Comparison of ENCODE assay signal across 7 cellular contexts in genomic region chr15:98727115-98728040, GRCh38.
DNase-seq lines count a peak whose midpoint lies in the region; ATAC-seq and TF ChIP-seq lines count a peak whose summit lies in the region.

No MANE protein-coding gene starts in this region.

- peak overlapping the region; percentile 82 for H3K27ac ChIP-seq in lower lobe of right lung

- H3K4me1 ChIP-seq in lower lobe of right lung = peaks cover 23% of the 10 kb centered on the region

- TF ChIP-seq EP300 in Ishikawa (IDR thresholded peaks at IDR 0.05; ENCODE audit: borderline replicate concordance) = peak; percentile 61

- peak; percentile 98 to 99 for ATAC-seq in lower lobe of right lung

- no peak for TF ChIP-seq CTCF in lower lobe of right lung (IDR thresholded peaks at IDR 0.05)

- intact Hi-C loops in lower lobe of right lung (cut with DNase I) = no loop called here

- H3K36me3 ChIP-seq in lower lobe of right lung = no peaks in the 10 kb centered on the region

- H3K27me3 ChIP-seq in lower lobe of right lung (ENCODE audit: low read depth) = no peaks in the 10 kb centered on the region

- no peak overlapping the region for H3K4me3 ChIP-seq in lower lobe of right lung

- no peak for TF ChIP-seq RAD21 in Ishikawa (IDR thresholded peaks at IDR 0.05; ENCODE audit: low read depth)

- no peaks in the 10 kb centered on the region for H3K9me3 ChIP-seq in lower lobe of right lung

- DNase-seq in ecto neural progenitor cell (ENCODE audit: low spot score) (peak; percentile 79), lower lobe of right lung (peak; percentile 87), ureter (ENCODE audit: low spot score) (peak; percentile 92), DMS79 treated with DMSO at 0.1 percent for 48 hours (lab: John Stamatoyannopoulos, UW) (no peak), NCI-H187 treated with DMSO at 0.1 percent for 48 hours (lab: John Stamatoyannopoulos, UW) (no peak)
- DNase-seq in stimulated activated naive CD4-positive, alpha-beta T cell treated with Interleukin-2 at 50 U/mL for 16 hours (lab: John Stamatoyannopoulos, UW) = no peak

TF ChIP-seq in Ishikawa, 13 proteins besides CTCF, POLR2A, EP300 and RAD21:
- TF ChIP-seq MAX (IDR thresholded peaks at IDR 0.05) = peak; percentile 40; the same call in 1 of the 2 replicates
- no peak for TF ChIP-seq YY1 (IDR thresholded peaks at IDR 0.05; ENCODE audit: low read depth)
- TF ChIP-seq NFIC (IDR thresholded peaks at IDR 0.05) = peak; percentile 32; the same call in 1 of the 2 replicates
- TF ChIP-seq FOXM1 (IDR thresholded peaks at IDR 0.05; ENCODE audit: borderline replicate concordance, low read depth) = no peak
- peak; percentile 67; the same call in 1 of the 2 replicates for TF ChIP-seq ZBTB7A (IDR thresholded peaks at IDR 0.05; ENCODE audit: low read depth)
- TF ChIP-seq CEBPB (IDR thresholded peaks at IDR 0.05) = no peak
- no peak for TF ChIP-seq REST (IDR thresholded peaks at IDR 0.05; ENCODE audit: low read depth)
- TF ChIP-seq TAF1 (IDR thresholded peaks at IDR 0.05; ENCODE audit: low read depth) = peak; percentile 44; the same call in 1 of the 2 replicates
- no peak for TF ChIP-seq EGR1 (IDR thresholded peaks at IDR 0.05)
- TF ChIP-seq CREB1 (IDR thresholded peaks at IDR 0.05; ENCODE audit: low read depth) = no peak
- peak; percentile 93 for TF ChIP-seq TEAD4 (IDR thresholded peaks at IDR 0.05)
- TF ChIP-seq TCF12 (IDR thresholded peaks at IDR 0.05; ENCODE audit: low read depth) = peak; percentile 75
TF ChIP-seq in Ishikawa: peak in this region for 6.

Comparison
In these comparisons a context has a peak if more than half of its experiments do, and no peak if none do; other contexts are left out.
1. DNase-seq: peak in ecto neural progenitor cell (single experiment), lower lobe of right lung (single experiment) and ureter (single experiment); none in DMS79 treated with DMSO at 0.1 percent for 48 hours (single experiment), NCI-H187 treated with DMSO at 0.1 percent for 48 hours (single experiment) and stimulated activated naive CD4-positive, alpha-beta T cell treated with Interleukin-2 at 50 U/mL for 16 hours (single experiment).